In the genomic region with DNA sequence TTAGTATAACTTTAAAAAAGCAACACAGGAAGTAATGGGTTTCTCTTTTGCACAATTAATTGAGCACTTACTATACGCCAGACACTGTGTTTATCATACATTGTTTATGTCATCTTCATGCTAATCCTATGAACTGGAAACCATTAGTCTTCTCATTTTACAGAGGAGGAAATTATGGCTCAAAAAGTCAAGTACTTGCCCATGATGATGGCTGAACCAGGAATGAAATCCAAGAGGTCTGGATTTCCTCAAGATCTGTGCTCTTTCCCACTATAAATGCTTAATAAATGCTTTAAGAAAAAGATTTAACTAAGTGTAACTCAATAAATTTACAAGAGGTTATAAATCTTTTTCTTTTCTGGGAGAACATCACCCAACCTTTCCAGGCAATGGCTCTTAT, we compare ENCODE assay signal across 1 cellular context.
TF ChIP-seq lines count a peak whose summit lies in the region.

No MANE protein-coding gene starts in this region.

TF ChIP-seq in SK-N-SH, 30 proteins besides CTCF, POLR2A, EP300 and RAD21 (continued from another document):
- TF ChIP-seq, protein P1, sequence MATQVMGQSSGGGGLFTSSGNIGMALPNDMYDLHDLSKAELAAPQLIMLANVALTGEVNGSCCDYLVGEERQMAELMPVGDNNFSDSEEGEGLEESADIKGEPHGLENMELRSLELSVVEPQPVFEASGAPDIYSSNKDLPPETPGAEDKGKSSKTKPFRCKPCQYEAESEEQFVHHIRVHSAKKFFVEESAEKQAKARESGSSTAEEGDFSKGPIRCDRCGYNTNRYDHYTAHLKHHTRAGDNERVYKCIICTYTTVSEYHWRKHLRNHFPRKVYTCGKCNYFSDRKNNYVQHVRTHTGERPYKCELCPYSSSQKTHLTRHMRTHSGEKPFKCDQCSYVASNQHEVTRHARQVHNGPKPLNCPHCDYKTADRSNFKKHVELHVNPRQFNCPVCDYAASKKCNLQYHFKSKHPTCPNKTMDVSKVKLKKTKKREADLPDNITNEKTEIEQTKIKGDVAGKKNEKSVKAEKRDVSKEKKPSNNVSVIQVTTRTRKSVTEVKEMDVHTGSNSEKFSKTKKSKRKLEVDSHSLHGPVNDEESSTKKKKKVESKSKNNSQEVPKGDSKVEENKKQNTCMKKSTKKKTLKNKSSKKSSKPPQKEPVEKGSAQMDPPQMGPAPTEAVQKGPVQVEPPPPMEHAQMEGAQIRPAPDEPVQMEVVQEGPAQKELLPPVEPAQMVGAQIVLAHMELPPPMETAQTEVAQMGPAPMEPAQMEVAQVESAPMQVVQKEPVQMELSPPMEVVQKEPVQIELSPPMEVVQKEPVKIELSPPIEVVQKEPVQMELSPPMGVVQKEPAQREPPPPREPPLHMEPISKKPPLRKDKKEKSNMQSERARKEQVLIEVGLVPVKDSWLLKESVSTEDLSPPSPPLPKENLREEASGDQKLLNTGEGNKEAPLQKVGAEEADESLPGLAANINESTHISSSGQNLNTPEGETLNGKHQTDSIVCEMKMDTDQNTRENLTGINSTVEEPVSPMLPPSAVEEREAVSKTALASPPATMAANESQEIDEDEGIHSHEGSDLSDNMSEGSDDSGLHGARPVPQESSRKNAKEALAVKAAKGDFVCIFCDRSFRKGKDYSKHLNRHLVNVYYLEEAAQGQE (IDR thresholded peaks at IDR 0.05; ENCODE audit: low read depth, low read length): no peak
- TF ChIP-seq MEF2A (IDR thresholded peaks at IDR 0.05; ENCODE audit: borderline replicate concordance, low read depth) (no peak), GATA2 (CRISPR knock-in tag; IDR thresholded peaks at IDR 0.05) (no peak), TEAD4 (IDR thresholded peaks at IDR 0.05; ENCODE audit: borderline replicate concordance, insufficient read depth) (no peak), TAF1 (IDR thresholded peaks at IDR 0.05; ENCODE audit: borderline replicate concordance, low read depth, low read length) (no peak), FOXJ3 (CRISPR knock-in tag; IDR thresholded peaks at IDR 0.05) (no peak)
